14 cellular contexts compared by ENCODE assay signal in the genomic region with DNA sequence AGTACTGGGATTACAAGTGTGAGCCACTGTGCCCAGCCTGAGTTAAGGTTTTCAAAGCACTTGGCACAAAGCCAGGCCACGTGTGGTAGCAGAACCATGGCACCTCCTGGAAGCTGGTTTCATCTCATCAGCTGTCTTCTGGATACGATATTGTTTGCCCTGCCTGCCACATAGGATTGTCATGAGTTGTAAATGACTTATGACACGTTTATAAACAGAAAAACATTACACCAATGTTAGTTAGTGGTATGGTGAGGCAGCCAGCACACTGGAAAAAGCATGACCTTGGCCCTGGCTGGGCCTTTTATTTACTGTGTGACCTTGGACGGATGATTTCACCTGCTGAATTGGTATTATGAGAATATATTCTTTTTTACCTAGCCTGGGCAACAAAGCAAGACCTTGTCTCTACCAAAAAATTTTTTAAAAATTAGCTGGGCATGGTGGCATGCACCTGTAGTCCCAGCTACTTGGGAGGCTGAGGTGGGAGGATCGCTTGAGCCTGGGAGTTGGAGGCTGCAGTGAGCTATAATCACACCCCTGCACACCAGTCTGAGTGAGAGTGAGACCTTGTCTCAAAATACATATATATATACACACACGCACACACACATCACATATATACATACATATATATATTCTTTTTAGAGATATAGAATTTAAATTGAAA. TPM values are rescaled to one million over a fixed set of nuclear protein-coding genes. Genes with fewer than 3 reads are reported as not detected.
DNase-seq lines count a peak whose midpoint lies in the region; ATAC-seq and TF ChIP-seq lines count a peak whose summit lies in the region.
"Had no signal": no experiment of that assay in that cellular context is flagged by ENCODE, and none has a peak within 500 bp of the region (broad histone marks: within the 10 kb centered on the region; RNA-seq: fewer than 3 reads in every experiment).

No MANE protein-coding gene starts in this region.

- intact Hi-C loops in HCT116 (cut with micrococcal nuclease) (no loop called here), mucosa of descending colon (cut with DNase I, micrococcal nuclease) (no loop called here)

- H3K4me2 ChIP-seq in HCT116 (ENCODE audit: low read length): 0 out of 2 replicates have a peak overlapping the region, but pooled peaks have one; percentile 2

- H2AFZ ChIP-seq in HCT116 (ENCODE audit: low read depth, low read length, poor library complexity, severe bottlenecking): peak overlapping the region; percentile 58

- BruUV-seq in HCT116 (replicated peaks; lab: Mats Ljungman, UMichigan): no TSS peak

- H3K4me1 ChIP-seq in HCT116 (ENCODE audit: control insufficient read depth in 1 of 2, insufficient read depth in 2 of 2, low read length in 2 of 2) (peaks cover 32 to 48% of the 10 kb centered on the region in 2 experiments), mucosa of descending colon (ENCODE audit: low read depth) (peaks cover 13% of the 10 kb centered on the region)

- H3K4me3 Mint-ChIP-seq in activated CD4-positive, alpha-beta T cell treated with anti-CD3 and anti-CD28 coated beads, Interleukin-2, amount 10 ng/mL, durations not matched to agents 7 days and 5 days: no peak overlapping the region
- H3K4me3 Mint-ChIP-seq: activated CD8-positive, alpha-beta memory T cell treated with anti-CD3 and anti-CD28 coated beads, Interleukin-2, amount 10 ng/mL, durations not matched to agents 7 days and 5 days had no signal

- peak overlapping the region; percentile 100 for H3K27ac ChIP-seq in 22Rv1
- no peak overlapping the region for H3K27ac ChIP-seq in HCT116 (ENCODE audit: low read depth, low read length)
- H3K27ac ChIP-seq: gastroesophageal sphincter had no signal

- no peaks in the 10 kb centered on the region for H3K79me2 ChIP-seq in HCT116 (ENCODE audit: insufficient read depth, low read length)

- H3K27ac Mint-ChIP-seq in activated CD4-positive, alpha-beta T cell treated with anti-CD3 and anti-CD28 coated beads, Interleukin-2, amount 10 ng/mL, durations not matched to agents 7 days and 5 days: peak overlapping the region; percentile 57
- H3K27ac Mint-ChIP-seq: activated CD8-positive, alpha-beta memory T cell treated with anti-CD3 and anti-CD28 coated beads, Interleukin-2, amount 10 ng/mL, durations not matched to agents 7 days and 5 days; stimulated activated naive B cell treated with anti-CD40 and anti-IgM and Interleukin-4, amounts not matched to agents 10 μg/mL and 1 μg/mL and 100 μg/mL, for 72 hours had no signal

- no peaks in the 10 kb centered on the region for H3K36me3 ChIP-seq in HCT116 (ENCODE audit: control insufficient read depth in 1 of 2, insufficient read depth in 2 of 2, low read length in 2 of 2)
- H3K36me3 ChIP-seq in mucosa of descending colon (ENCODE audit: low read depth): no peaks in the 10 kb centered on the region

- RAD21 ChIA-PET in HCT116 (lab: Charles Lee; ENCODE audit: low non-redundant PET in 1 of 2, low total read pairs in 2 of 2, uncharacterized antibody in 2 of 2, unreplicated experiment in 2 of 2): interaction anchor here in 1 of 2 experiments (0.7 kb wide), 1 partner anchor 110 kb away, joined by 3 read pairs; no protein-coding TSS in a partner anchor

- no peak for ATAC-seq in HCT116
- peak; percentile 24 for ATAC-seq in mucosa of descending colon
- no peak for ATAC-seq in HG03342 (IDR thresholded peaks at IDR 0.05; ENCODE audit: unreplicated experiment)
- ATAC-seq in HG02610 (IDR thresholded peaks at IDR 0.05; ENCODE audit: unreplicated experiment): no peak
- ATAC-seq: activated CD8-positive, alpha-beta memory T cell treated with anti-CD3 and anti-CD28 coated beads, Interleukin-2, amount 10 ng/mL, durations not matched to agents 7 days and 5 days; gastroesophageal sphincter; right cardiac atrium; stimulated activated naive B cell treated with anti-CD40 and anti-IgM and Interleukin-4, amounts not matched to agents 10 μg/mL and 1 μg/mL and 100 μg/mL, for 72 hours had no signal

- H4K20me1 ChIP-seq in HCT116 (ENCODE audit: insufficient read depth): no peaks in the 10 kb centered on the region

- TF ChIP-seq RAD21 in HCT116 (IDR thresholded peaks at IDR 0.05; ENCODE audit: low read depth): no peak

- H3K27me3 Mint-ChIP-seq in activated CD4-positive, alpha-beta T cell treated with anti-CD3 and anti-CD28 coated beads, Interleukin-2, amount 10 ng/mL, durations not matched to agents 7 days and 5 days: no peaks in the 10 kb centered on the region
- H3K27me3 Mint-ChIP-seq: activated CD8-positive, alpha-beta memory T cell treated with anti-CD3 and anti-CD28 coated beads, Interleukin-2, amount 10 ng/mL, durations not matched to agents 7 days and 5 days; stimulated activated naive B cell treated with anti-CD40 and anti-IgM and Interleukin-4, amounts not matched to agents 10 μg/mL and 1 μg/mL and 100 μg/mL, for 72 hours had no signal

- H3K36me3 Mint-ChIP-seq in activated CD4-positive, alpha-beta T cell treated with anti-CD3 and anti-CD28 coated beads, Interleukin-2, amount 10 ng/mL, durations not matched to agents 7 days and 5 days (ENCODE audit: low read depth): peaks cover 11% of the 10 kb centered on the region
- H3K36me3 Mint-ChIP-seq: activated CD8-positive, alpha-beta memory T cell treated with anti-CD3 and anti-CD28 coated beads, Interleukin-2, amount 10 ng/mL, durations not matched to agents 7 days and 5 days; stimulated activated naive B cell treated with anti-CD40 and anti-IgM and Interleukin-4, amounts not matched to agents 10 μg/mL and 1 μg/mL and 100 μg/mL, for 72 hours had no signal

- H3K9ac ChIP-seq in HCT116 (ENCODE audit: low read length): no peak overlapping the region

- H3K9me3 Mint-ChIP-seq in activated CD4-positive, alpha-beta T cell treated with anti-CD3 and anti-CD28 coated beads, Interleukin-2, amount 10 ng/mL, durations not matched to agents 7 days and 5 days: peaks cover 3% of the 10 kb centered on the region
- H3K9me3 Mint-ChIP-seq: stimulated activated naive B cell treated with anti-CD40 and anti-IgM and Interleukin-4, amounts not matched to agents 10 μg/mL and 1 μg/mL and 100 μg/mL, for 72 hours had no signal

- H3K4me1 Mint-ChIP-seq in activated CD4-positive, alpha-beta T cell treated with anti-CD3 and anti-CD28 coated beads, Interleukin-2, amount 10 ng/mL, durations not matched to agents 7 days and 5 days: peaks cover 52% of the 10 kb centered on the region

- TF ChIP-seq CTCF in 22Rv1 (IDR thresholded peaks at IDR 0.05) (no peak), HCT116 (IDR thresholded peaks at IDR 0.05 in 2 of 3, conservative IDR thresholded peaks at IDR 0.05 in 1 of 3; ENCODE audit: borderline replicate concordance in 1 of 3, insufficient read depth in 1 of 3, low read depth in 2 of 3, low read length in 2 of 3) (no peak), mucosa of descending colon (IDR thresholded peaks at IDR 0.05) (no peak)

- no peak overlapping the region for H3K4me3 ChIP-seq in HCT116 (replicated peaks in 1 of 2; ENCODE audit: low read depth in 1 of 2, low read length in 2 of 2)
- H3K4me3 ChIP-seq in mucosa of descending colon: no peak overlapping the region
- H3K4me3 ChIP-seq: gastroesophageal sphincter, lung had no signal

- DNase-seq in HCT116 (ENCODE audit: low read depth, low spot score) (no peak), mucosa of descending colon (peak in 1 of 3 donors; percentile 86), globus pallidus (ENCODE audit: low spot score) (no peak), occipital lobe (lab: John Stamatoyannopoulos, UW) (no peak)
- DNase-seq in activated CD4-positive, alpha-beta T cell treated with anti-CD3 and anti-CD28 coated beads, Interleukin-2, amount 10 ng/mL, durations not matched to agents 7 days and 5 days: peak; percentile 24
- DNase-seq: activated CD8-positive, alpha-beta memory T cell treated with anti-CD3 and anti-CD28 coated beads, Interleukin-2, amount 10 ng/mL, durations not matched to agents 7 days and 5 days; NCI-H146; right cardiac atrium; stimulated activated naive B cell treated with anti-CD40 and anti-IgM and Interleukin-4, amounts not matched to agents 10 μg/mL and 1 μg/mL and 100 μg/mL, for 72 hours had no signal

- no peaks in the 10 kb centered on the region for H3K9me2 ChIP-seq in HCT116 (ENCODE audit: insufficient read depth)

- TF ChIP-seq POLR2A in HCT116 (IDR thresholded peaks at IDR 0.05; ENCODE audit: borderline replicate concordance, extremely low read depth, insufficient read depth, insufficient read length): no peak

- H3K9me3 ChIP-seq in HCT116 (ENCODE audit: control insufficient read depth in 1 of 2, insufficient read depth in 1 of 2, low read depth in 1 of 2, low read length in 2 of 2) (no peaks in the 10 kb centered on the region), mucosa of descending colon (no peaks in the 10 kb centered on the region)
- H3K9me3 ChIP-seq: gastroesophageal sphincter had no signal

- no peaks in the 10 kb centered on the region for H3K27me3 ChIP-seq in HCT116 (ENCODE audit: insufficient read depth, low read length)
- H3K27me3 ChIP-seq: gastroesophageal sphincter had no signal

- POLR2A ChIA-PET in HCT116 (lab: Charles Lee): interaction anchor here (1.0 to 1.1 kb wide), 2 partner anchors 40 to 80 kb away, joined by 3 read pairs; no protein-coding TSS in a partner anchor
- POLR2A ChIA-PET in activated CD4-positive, alpha-beta T cell treated with anti-CD3 and anti-CD28 coated beads, Interleukin-2, amount 10 ng/mL, durations not matched to agents 7 days and 5 days (lab: Charles Lee): no interaction called here

- CTCF ChIA-PET in HCT116 (lab: Charles Lee): no interaction called here
- CTCF ChIA-PET in activated CD4-positive, alpha-beta T cell treated with anti-CD3 and anti-CD28 coated beads, Interleukin-2, amount 10 ng/mL, durations not matched to agents 7 days and 5 days (lab: Charles Lee): interaction anchor here (0.9 to 1.2 kb wide), 3 partner anchors 10 to 29 kb away, joined by 3 read pairs; no protein-coding TSS in a partner anchor

TF ChIP-seq in HCT116, 20 proteins besides CTCF, POLR2A, EP300 and RAD21:
- TF ChIP-seq EGR1 (IDR thresholded peaks at IDR 0.05; ENCODE audit: low read depth) (no peak), JUND (IDR thresholded peaks at IDR 0.05) (no peak), POLR2AphosphoS5 (IDR thresholded peaks at IDR 0.05; ENCODE audit: low read depth, low read length) (0 out of 2 replicates have a peak, but pooled peaks have one; percentile 20)

RNA-seq across cellular contexts. Expression of gene MYH9, which starts 24.0 kb away (rescaled TPM):
- total RNA-seq in HCT116 (2021; ENCODE audit: unreplicated experiment) (258 TPM), mucosa of descending colon (100 to 1,000 TPM; 501 to 831 (median 599) TPM), occipital lobe (34.6 TPM)
- 205 and 249 TPM in 2 replicates for polyA plus RNA-seq in HCT116 (2012)
- total RNA-seq in activated CD4-positive, alpha-beta T cell treated with anti-CD3 and anti-CD28 coated beads, Interleukin-2, amount 10 ng/mL, durations not matched to agents 7 days and 5 days: 1,000 to 10,000 TPM in 1 of 2 experiments, 100 to 1,000 TPM in 1; 881 to 1,009 TPM
